In the genomic region with DNA sequence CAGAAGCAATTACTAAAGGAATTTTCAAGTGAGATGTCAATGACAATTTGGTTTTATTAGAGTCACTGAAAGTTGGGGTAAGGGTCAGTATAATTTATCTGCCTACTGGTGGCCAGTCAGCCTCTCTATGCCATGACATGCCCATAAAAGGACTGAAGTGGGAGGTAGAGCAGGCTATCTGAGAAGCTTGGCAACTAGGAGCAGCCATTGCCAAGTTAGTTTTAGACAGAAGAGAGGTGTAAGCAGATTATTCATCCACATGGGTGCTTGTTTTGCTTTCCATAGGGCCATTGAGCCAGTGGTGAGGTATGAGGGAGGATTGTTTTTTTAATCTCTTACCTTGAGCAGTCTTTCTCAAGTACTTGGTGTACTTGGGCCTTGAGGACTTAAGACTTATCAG, we compare ENCODE assay signal across 38 cellular contexts. TPM values are rescaled to one million over a fixed set of nuclear protein-coding genes. Genes with fewer than 3 reads are reported as not detected.
"Had no signal": no experiment of that assay in that cellular context is flagged by ENCODE, and none has a peak within 500 bp of the region (broad histone marks: within the 10 kb centered on the region; RNA-seq: fewer than 3 reads in every experiment).

No MANE protein-coding gene starts in this region.

- H3K4me1 Mint-ChIP-seq: activated CD4-positive, alpha-beta T cell treated with anti-CD3 and anti-CD28 coated beads, Interleukin-2, amount 10 ng/mL, durations not matched to agents 24 days and 14 days; activated naive CD4-positive, alpha-beta T cell treated with anti-CD3 and anti-CD28 coated beads, Interleukin-2, amount 50 U/mL, for 24 hours; activated naive CD8-positive, alpha-beta T cell treated with anti-CD3 and anti-CD28 coated beads, Interleukin-2, amount 10 ng/mL, durations not matched to agents 7 days and 5 days; brain had no signal

- H3K4me1 ChIP-seq: ascending aorta had no signal

- H3K36me3 ChIP-seq: ascending aorta, MG63, WERI-Rb-1 had no signal

- H3K9me3 Mint-ChIP-seq: activated CD4-positive, alpha-beta T cell treated with anti-CD3 and anti-CD28 coated beads, Interleukin-2, amount 10 ng/mL, durations not matched to agents 24 days and 14 days; activated naive CD4-positive, alpha-beta T cell treated with anti-CD3 and anti-CD28 coated beads, Interleukin-2, amount 50 U/mL, for 24 hours; activated naive CD8-positive, alpha-beta T cell treated with anti-CD3 and anti-CD28 coated beads, Interleukin-2, amount 10 ng/mL, durations not matched to agents 7 days and 5 days; activated T-cell treated with anti-CD3 and anti-CD28 coated beads, Interleukin-2, amount 50 U/mL, for 24 hours; activated T-helper 2 cell treated with anti-CD3 and anti-CD28 coated beads, Interferon-gamma antibody, Interleukin-2, Interleukin-4, amounts not matched to agents 10 μg/mL and 5 μg/mL and 100 μg/mL, durations not matched to agents 14 hours and 24 hours and 36 hours had no signal

- DNase-seq: activated CD4-positive, alpha-beta T cell treated with anti-CD3 and anti-CD28 coated beads, Interleukin-2, amount 10 ng/mL, durations not matched to agents 24 days and 14 days; activated CD4-positive, alpha-beta T cell treated with anti-CD3 and anti-CD28 coated beads, Interleukin-2, amount 50 U/mL, for 48 hours; activated CD4-positive, CD25-positive, alpha-beta regulatory T cell; activated CD8-positive, alpha-beta T cell treated with anti-CD3 and anti-CD28 coated beads, Interleukin-2, amount 10 ng/mL, durations not matched to agents 7 days and 5 days; activated gamma-delta T cell; activated naive CD4-positive, alpha-beta T cell treated with Interleukin-2 at 50 U/mL for 16 hours; activated naive CD8-positive, alpha-beta T cell treated with anti-CD3 and anti-CD28 coated beads, Interleukin-2, amount 10 ng/mL, durations not matched to agents 7 days and 5 days; activated T-cell treated with anti-CD3 and anti-CD28 coated beads, Interleukin-2, amount 50 U/mL, for 24 hours; amygdala; caudate nucleus; Kasumi-1; KG1; MG63; MV-4-11; NCI-H1092; NCI-H1436 treated with DMSO at 0.1 percent for 48 hours; NCI-H1694 treated with DMSO at 0.1 percent for 48 hours; NCI-H2029 treated with DMSO at 0.1 percent for 48 hours; NCI-H2107; NCI-H2171 treated with DMSO at 0.1 percent for 48 hours; NCI-H2227 treated with DMSO at 0.1 percent for 48 hours; NCI-H446; NCI-H510A treated with DMSO at 0.1 percent for 48 hours; NCI-H526 treated with DMSO at 0.1 percent for 48 hours; NCI-H774; SW 1271; T-helper 1 cell; T-helper 2 cell; T-helper 9 cell; WERI-Rb-1 had no signal

- FAIRE-seq: bronchial epithelial cell had no signal

- H3K27ac Mint-ChIP-seq: activated CD4-positive, alpha-beta T cell treated with anti-CD3 and anti-CD28 coated beads, Interleukin-2, amount 10 ng/mL, durations not matched to agents 24 days and 14 days; activated CD8-positive, alpha-beta T cell treated with anti-CD3 and anti-CD28 coated beads, Interleukin-2, amount 10 ng/mL, durations not matched to agents 7 days and 5 days; activated naive CD4-positive, alpha-beta T cell treated with anti-CD3 and anti-CD28 coated beads, Interleukin-2, amount 50 U/mL, for 24 hours; activated naive CD8-positive, alpha-beta T cell treated with anti-CD3 and anti-CD28 coated beads, Interleukin-2, amount 10 ng/mL, durations not matched to agents 7 days and 5 days; activated T-cell treated with anti-CD3 and anti-CD28 coated beads, Interleukin-2, amount 50 U/mL, for 24 hours; activated T-helper 2 cell treated with anti-CD3 and anti-CD28 coated beads, Interferon-gamma antibody, Interleukin-2, Interleukin-4, amounts not matched to agents 10 μg/mL and 5 μg/mL and 100 μg/mL, durations not matched to agents 14 hours and 24 hours and 36 hours had no signal

- ATAC-seq: activated CD8-positive, alpha-beta T cell treated with anti-CD3 and anti-CD28 coated beads, Interleukin-2, amount 10 ng/mL, durations not matched to agents 7 days and 5 days; Panc1; Right ventricle myocardium inferior had no signal

- H3K27me3 ChIP-seq: ascending aorta had no signal

- H3K27ac ChIP-seq: ascending aorta, RWPE1, WERI-Rb-1 had no signal

- H3K9me3 ChIP-seq: ascending aorta, MG63 had no signal

- H3K4me3 ChIP-seq: ascending aorta, MG63 had no signal

- H3K36me3 Mint-ChIP-seq: activated naive CD4-positive, alpha-beta T cell treated with anti-CD3 and anti-CD28 coated beads, Interleukin-2, amount 50 U/mL, for 24 hours; activated naive CD8-positive, alpha-beta T cell treated with anti-CD3 and anti-CD28 coated beads, Interleukin-2, amount 10 ng/mL, durations not matched to agents 7 days and 5 days; brain had no signal

- H3K4me3 Mint-ChIP-seq: activated CD4-positive, alpha-beta T cell treated with anti-CD3 and anti-CD28 coated beads, Interleukin-2, amount 10 ng/mL, durations not matched to agents 24 days and 14 days; activated CD8-positive, alpha-beta T cell treated with anti-CD3 and anti-CD28 coated beads, Interleukin-2, amount 10 ng/mL, durations not matched to agents 7 days and 5 days; activated naive CD4-positive, alpha-beta T cell treated with anti-CD3 and anti-CD28 coated beads, Interleukin-2, amount 50 U/mL, for 24 hours; activated naive CD8-positive, alpha-beta T cell treated with anti-CD3 and anti-CD28 coated beads, Interleukin-2, amount 10 ng/mL, durations not matched to agents 7 days and 5 days; activated T-cell treated with anti-CD3 and anti-CD28 coated beads, Interleukin-2, amount 50 U/mL, for 24 hours; brain had no signal

RNA-seq across cellular contexts. Expression of a gene that starts 8.1 kb away (rescaled TPM):
- total RNA-seq: activated CD4-positive, alpha-beta T cell treated with anti-CD3 and anti-CD28 coated beads, Interleukin-2, amount 10 ng/mL, durations not matched to agents 24 days and 14 days; activated CD8-positive, alpha-beta T cell treated with anti-CD3 and anti-CD28 coated beads, Interleukin-2, amount 10 ng/mL, durations not matched to agents 7 days and 5 days; activated naive CD8-positive, alpha-beta T cell treated with anti-CD3 and anti-CD28 coated beads, Interleukin-2, amount 10 ng/mL, durations not matched to agents 7 days and 5 days; activated T-helper 2 cell treated with anti-CD3 and anti-CD28 coated beads, Interferon-gamma antibody, Interleukin-2, Interleukin-4, amounts not matched to agents 10 μg/mL and 5 μg/mL and 100 μg/mL, durations not matched to agents 14 hours and 24 hours and 36 hours had no signal
